Comparison of ENCODE assay signal across 13 cellular contexts in the genomic region with DNA sequence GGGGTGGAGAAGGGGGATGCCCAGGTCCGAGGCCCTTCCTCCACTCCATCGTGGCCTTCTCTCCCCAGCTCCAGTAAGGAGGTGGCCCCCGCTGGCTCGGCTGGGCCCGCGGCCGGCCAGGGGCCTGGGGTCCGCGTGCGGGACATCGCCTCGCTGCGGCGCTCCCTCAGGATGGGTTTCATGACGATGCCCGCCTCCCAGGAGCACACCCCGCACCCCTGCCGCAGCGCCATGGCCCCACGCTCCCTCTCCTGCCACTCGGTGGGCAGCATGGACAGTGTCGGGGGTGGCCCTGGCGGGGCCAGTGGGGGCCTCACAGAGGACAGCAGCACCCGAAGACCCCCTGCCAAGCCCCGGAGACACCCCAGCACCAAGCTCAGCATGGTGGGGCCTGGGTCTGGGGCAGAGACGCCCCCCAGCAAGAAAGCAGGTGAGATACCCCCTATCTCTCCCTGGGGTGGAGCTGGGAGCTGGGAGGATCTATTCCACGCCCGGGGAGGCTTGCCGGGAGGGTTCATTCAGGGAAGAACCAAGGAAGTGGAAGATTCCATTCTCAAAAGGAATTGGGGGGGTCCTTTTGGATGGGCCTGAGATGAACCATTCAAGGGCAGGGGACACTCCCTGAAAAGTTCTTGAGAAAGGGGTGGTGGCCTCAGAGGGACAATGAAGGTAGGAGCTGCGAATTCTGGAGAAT. TPM values are rescaled to one million over a fixed set of nuclear protein-coding genes. Genes with fewer than 3 reads are reported as not detected.
DNase-seq lines count a peak whose midpoint lies in the region; ATAC-seq and TF ChIP-seq lines count a peak whose summit lies in the region.
"Had no signal": no experiment of that assay in that cellular context is flagged by ENCODE, and none has a peak within 500 bp of the region (broad histone marks: within the 10 kb centered on the region; RNA-seq: fewer than 3 reads in every experiment).

No MANE protein-coding gene starts in this region.

- H3K9me3 ChIP-seq in neuronal stem cell (replicated peaks in 1 of 2; ENCODE audit: control insufficient read depth in 2 of 2, insufficient read depth in 1 of 2, low read depth in 1 of 2, low read length in 2 of 2) = no peaks in the 10 kb centered on the region
- H3K9me3 ChIP-seq: adrenal gland had no signal

- H3K9ac ChIP-seq in neuronal stem cell (ENCODE audit: low read depth, low read length, poor library complexity) = peak overlapping the region; percentile 60

- H3K4ac ChIP-seq in neuronal stem cell (ENCODE audit: low read length) = peak overlapping the region; percentile 37

- H3K4me2 ChIP-seq in neuronal stem cell (ENCODE audit: insufficient read depth, low read length, poor library complexity, severe bottlenecking) = no peak overlapping the region

- no peak overlapping the region for H3K14ac ChIP-seq in neuronal stem cell (ENCODE audit: low read length)

- H2BK5ac ChIP-seq in neuronal stem cell (ENCODE audit: low read length) = peak overlapping the region; percentile 90

- H3K27me3 ChIP-seq in neuronal stem cell (ENCODE audit: control insufficient read depth in 3 of 3, insufficient read depth in 3 of 3, low read depth in 1 of 3, low read length in 3 of 3) = no peaks in the 10 kb centered on the region
- H3K27me3 ChIP-seq: adrenal gland had no signal

- H2BK120ac ChIP-seq in neuronal stem cell (ENCODE audit: low read depth, low read length) = no peak overlapping the region

- peak overlapping the region; percentile 85 for H2AK5ac ChIP-seq in neuronal stem cell (ENCODE audit: low read depth, low read length)

- H4K8ac ChIP-seq in neuronal stem cell (ENCODE audit: low read depth, low read length) = no peak overlapping the region

- peak overlapping the region; percentile 94 for H2BK15ac ChIP-seq in neuronal stem cell (ENCODE audit: low read length)

- H3K23ac ChIP-seq in neuronal stem cell (ENCODE audit: low read depth, low read length, poor library complexity) = peak overlapping the region; percentile 55

- WGBS in neuronal stem cell (ENCODE audit: extremely low coverage in 2 of 2, insufficient read length in 2 of 2, insufficient replicate concordance in 1 of 2), 2 donors = no CpG with 5 or more reads among the region's 30 CpGs

- H3K4me1 ChIP-seq in neuronal stem cell (ENCODE audit: control insufficient read depth in 2 of 2, insufficient read depth in 1 of 2, low read depth in 1 of 2, low read length in 2 of 2) = peaks cover 43% of the 10 kb centered on the region in 2 donors

- no peak for TF ChIP-seq CTCF in cardiac fibroblast (IDR thresholded peaks at IDR 0.05; ENCODE audit: low read depth, low read length)

- DNase-seq in NCI-H2196 (lab: John Stamatoyannopoulos, UW; ENCODE audit: unreplicated experiment) = peak; percentile 34
- DNase-seq in NCI-H2196 treated with DMSO at 0.1 percent for 48 hours (lab: John Stamatoyannopoulos, UW; ENCODE audit: unreplicated experiment) = no peak
- DNase-seq in HuH-7 (ENCODE audit: low spot score) = peak; percentile 47
- DNase-seq in cardiac fibroblast (ENCODE audit: low read depth in 2 of 2) = peak; percentile 57
- no peak for DNase-seq in neuronal stem cell (ENCODE audit: low spot score)
- no peak for DNase-seq in NCI-H774 (lab: John Stamatoyannopoulos, UW)
- no peak for DNase-seq in T-helper 9 cell
- DNase-seq: adrenal gland; DMS79 treated with DMSO at 0.1 percent for 48 hours; effector memory CD4-positive, alpha-beta T cell; glutamatergic neuron; NCI-H2171 treated with DMSO at 0.1 percent for 48 hours had no signal

- H2BK12ac ChIP-seq in neuronal stem cell (ENCODE audit: low read length) = peak overlapping the region; percentile 84

- peaks cover 12% of the 10 kb centered on the region for H3K79me1 ChIP-seq in neuronal stem cell (ENCODE audit: low read depth, low read length)

- H3K18ac ChIP-seq in neuronal stem cell (ENCODE audit: low read length) = peak overlapping the region; percentile 87

- ATAC-seq in GM21737 (IDR thresholded peaks at IDR 0.05; ENCODE audit: unreplicated experiment) = no peak

- no peak overlapping the region for H3K27ac ChIP-seq in neuronal stem cell (replicated peaks; ENCODE audit: low read length)

- H3K4me3 ChIP-seq in cardiac fibroblast (replicated peaks in 1 of 2; ENCODE audit: low read depth in 2 of 2, low read length in 2 of 2) = no peak overlapping the region
- no peak overlapping the region for H3K4me3 ChIP-seq in neuronal stem cell (ENCODE audit: low read length in 2 of 2)
- H3K4me3 ChIP-seq: adrenal gland had no signal

- H4K91ac ChIP-seq in neuronal stem cell (ENCODE audit: low read depth, low read length, poor library complexity) = no peak overlapping the region

- peak overlapping the region; percentile 2 for H2AFZ ChIP-seq in neuronal stem cell (ENCODE audit: low read length)

- H3K36me3 ChIP-seq in neuronal stem cell (replicated peaks in 1 of 2; ENCODE audit: control insufficient read depth in 2 of 2, insufficient read depth in 2 of 2, low read length in 2 of 2) = peaks cover 0 to 4% of the 10 kb centered on the region in 2 donors
- H3K36me3 ChIP-seq: adrenal gland had no signal

RNA-seq across cellular contexts. Expression of gene NYAP1, which starts 3.2 kb away (rescaled TPM):
- polyA plus RNA-seq in neuronal stem cell (2013, experiment 1 of 2) = 4.4 TPM
- 4.5 TPM for polyA plus RNA-seq in neuronal stem cell (2013, experiment 2 of 2)

RNA-seq across cellular contexts. Expression of gene TSC22D4, which starts 7.9 kb away (rescaled TPM):
- polyA plus RNA-seq in neuronal stem cell (2013, experiment 1 of 2) = 17.3 TPM
- 16.1 TPM for polyA plus RNA-seq in neuronal stem cell (2013, experiment 2 of 2)

RNA-seq across cellular contexts. Expression of gene SPACDR, which starts 22.8 kb away (rescaled TPM):
- 1.6 TPM for polyA plus RNA-seq in neuronal stem cell (2013, experiment 1 of 2)
- 1.2 TPM for polyA plus RNA-seq in neuronal stem cell (2013, experiment 2 of 2)

RNA-seq across cellular contexts. Expression of gene PPP1R35, which starts 50.6 kb away (rescaled TPM):
- polyA plus RNA-seq in neuronal stem cell (2013, experiment 1 of 2) = 72.3 TPM
- polyA plus RNA-seq in neuronal stem cell (2013, experiment 2 of 2) = 69.0 TPM

RNA-seq across cellular contexts. Expression of gene AGFG2, which starts 52.1 kb away (rescaled TPM):
- polyA plus RNA-seq in neuronal stem cell (2013, experiment 1 of 2) = 3.2 TPM
- 4.6 TPM for polyA plus RNA-seq in neuronal stem cell (2013, experiment 2 of 2)

Comparison
In these comparisons a context has a peak if more than half of its experiments do, and no peak if none do; other contexts are left out.
1. DNase-seq: peak in NCI-H2196 (single experiment), HuH-7 (single experiment) and cardiac fibroblast (2 of 2); none in NCI-H2196 treated with DMSO at 0.1 percent for 48 hours (single experiment), neuronal stem cell (single experiment), NCI-H774 (single experiment) and T-helper 9 cell (single experiment).